36 cellular contexts compared by ENCODE assay signal in genomic region chr5:174489233-174489632, GRCh38.
"Had no signal": no experiment of that assay in that cellular context is flagged by ENCODE, and none has a peak within 500 bp of the region (broad histone marks: within the 10 kb centered on the region; RNA-seq: fewer than 3 reads in every experiment).

No MANE protein-coding gene starts in this region.

- H3K36me3 Mint-ChIP-seq: activated CD4-positive, alpha-beta memory T cell treated with anti-CD3 and anti-CD28 coated beads for 36 hours; activated CD8-positive, alpha-beta memory T cell treated with anti-CD3 and anti-CD28 coated beads, Interleukin-2, amount 10 ng/mL, durations not matched to agents 7 days and 5 days; activated naive CD4-positive, alpha-beta T cell treated with anti-CD3 and anti-CD28 coated beads, Interleukin-2, amount 10 ng/mL, durations not matched to agents 7 days and 5 days; activated naive CD4-positive, alpha-beta T cell treated with anti-CD3 and anti-CD28 coated beads, Interleukin-2, amount 50 U/mL, for 24 hours; activated naive CD8-positive, alpha-beta T cell; activated naive CD8-positive, alpha-beta T cell treated with anti-CD3 and anti-CD28 coated beads, Interleukin-2, amount 10 ng/mL, durations not matched to agents 7 days and 5 days had no signal

- H3K27ac Mint-ChIP-seq: activated B cell treated with CpG ODN at 0.5 μM for 24 hours; activated CD4-positive, alpha-beta memory T cell treated with anti-CD3 and anti-CD28 coated beads for 36 hours; activated CD4-positive, alpha-beta T cell treated with anti-CD3 and anti-CD28 coated beads, Interleukin-2, amount 10 ng/mL, durations not matched to agents 24 days and 14 days; activated CD8-positive, alpha-beta memory T cell treated with anti-CD3 and anti-CD28 coated beads, Interleukin-2, amount 10 ng/mL, durations not matched to agents 7 days and 5 days; activated CD8-positive, alpha-beta T cell treated with anti-CD3 and anti-CD28 coated beads for 36 hours; activated naive CD4-positive, alpha-beta T cell treated with anti-CD3 and anti-CD28 coated beads, Interleukin-2, amount 10 ng/mL, durations not matched to agents 7 days and 5 days; activated naive CD4-positive, alpha-beta T cell treated with anti-CD3 and anti-CD28 coated beads, Interleukin-2, amount 50 U/mL, for 24 hours; activated naive CD8-positive, alpha-beta T cell; activated naive CD8-positive, alpha-beta T cell treated with anti-CD3 and anti-CD28 coated beads, Interleukin-2, amount 10 ng/mL, durations not matched to agents 7 days and 5 days; activated naive CD8-positive, alpha-beta T cell treated with anti-CD3 and anti-CD28 coated beads, Interleukin-2, amount 50 U/mL, for 24 hours; activated T-cell treated with anti-CD3 and anti-CD28 coated beads, Interleukin-2, amount 50 U/mL, for 24 hours; activated T-helper 2 cell treated with anti-CD3 and anti-CD28 coated beads, Interferon-gamma antibody, Interleukin-2, Interleukin-4, amounts not matched to agents 10 μg/mL and 5 μg/mL and 100 μg/mL, durations not matched to agents 14 hours and 24 hours and 36 hours; T-helper 1 cell treated with Interleukin-12 subunit alpha and Interleukin-12 subunit beta and Interleukin-4 antibody, amounts not matched to agents 30 μg/mL and 1 μg/mL, for 36 hours; T-helper 2 cell treated with Interferon-gamma antibody and Interleukin-4, amounts not matched to agents 5 μg/mL and 100 μg/mL, for 36 hours had no signal

- H3K9me3 Mint-ChIP-seq: activated B cell treated with CpG ODN at 0.5 μM for 24 hours; activated naive CD4-positive, alpha-beta T cell treated with anti-CD3 and anti-CD28 coated beads, Interleukin-2, amount 50 U/mL, for 24 hours; activated T-helper 2 cell treated with anti-CD3 and anti-CD28 coated beads, Interferon-gamma antibody, Interleukin-2, Interleukin-4, amounts not matched to agents 10 μg/mL and 5 μg/mL and 100 μg/mL, durations not matched to agents 14 hours and 24 hours and 36 hours; T-helper 2 cell treated with Interferon-gamma antibody and Interleukin-4, amounts not matched to agents 5 μg/mL and 100 μg/mL, for 36 hours had no signal

- H3K27ac ChIP-seq: body of pancreas, brain microvascular endothelial cell, breast epithelium, colonic mucosa had no signal

- ATAC-seq: activated CD8-positive, alpha-beta memory T cell treated with anti-CD3 and anti-CD28 coated beads, Interleukin-2, amount 10 ng/mL, durations not matched to agents 7 days and 5 days; activated CD8-positive, alpha-beta T cell treated with anti-CD3 and anti-CD28 coated beads for 36 hours; activated naive CD8-positive, alpha-beta T cell treated with anti-CD3 and anti-CD28 coated beads, Interleukin-2, amount 50 U/mL, for 24 hours; body of pancreas had no signal

- DNase-seq: activated B cell treated with CpG ODN at 0.5 μM for 24 hours; activated CD4-positive, alpha-beta memory T cell treated with anti-CD3 and anti-CD28 coated beads for 36 hours; activated CD4-positive, alpha-beta T cell treated with anti-CD3 and anti-CD28 coated beads for 4 hours; activated CD4-positive, alpha-beta T cell treated with anti-CD3 and anti-CD28 coated beads, Interleukin-2, amount 10 ng/mL, durations not matched to agents 24 days and 14 days; activated CD4-positive, alpha-beta T cell treated with anti-CD3 and anti-CD28 coated beads, Interleukin-2, amount 50 U/mL, for 1 hour; activated CD4-positive, alpha-beta T cell treated with anti-CD3 and anti-CD28 coated beads, Interleukin-2, amount 50 U/mL, for 4 hours; activated CD4-positive, CD25-positive, alpha-beta regulatory T cell treated with anti-CD3 and anti-CD28 coated beads, Interleukin-2, amount 50 U/mL, for 72 hours; activated CD8-positive, alpha-beta memory T cell treated with anti-CD3 and anti-CD28 coated beads for 24 hours; activated CD8-positive, alpha-beta memory T cell treated with anti-CD3 and anti-CD28 coated beads, Interleukin-2, amount 10 ng/mL, durations not matched to agents 7 days and 5 days; activated CD8-positive, alpha-beta memory T cell treated with anti-CD3 and anti-CD28 coated beads, Interleukin-2, amount 50 U/mL, for 48 hours; activated CD8-positive, alpha-beta T cell treated with anti-CD3 and anti-CD28 coated beads for 36 hours; activated effector memory CD4-positive, alpha-beta T cell treated with Interleukin-2 at 50 U/mL for 16 hours; activated gamma-delta T cell; activated naive CD4-positive, alpha-beta T cell treated with anti-CD3 and anti-CD28 coated beads, Interleukin-2, amount 10 ng/mL, durations not matched to agents 7 days and 5 days; activated naive CD4-positive, alpha-beta T cell treated with Interleukin-2 at 50 U/mL for 16 hours; activated naive CD8-positive, alpha-beta T cell treated with anti-CD3 and anti-CD28 coated beads, Interleukin-2, amount 10 ng/mL, durations not matched to agents 7 days and 5 days; activated naive CD8-positive, alpha-beta T cell treated with anti-CD3 and anti-CD28 coated beads, Interleukin-2, amount 50 U/mL, for 24 hours; activated T-cell treated with anti-CD3 and anti-CD28 coated beads, Interleukin-2, amount 50 U/mL, for 24 hours; activated T-cell treated with anti-CD3 and anti-CD28 coated beads, Interleukin-2, amount 50 U/mL, for 48 hours; amygdala; anterior cingulate cortex; body of pancreas; brain microvascular endothelial cell; caudate nucleus; cerebellar nuclear complex; colonic mucosa; T-helper 1 cell; T-helper 2 cell; T-helper 9 cell had no signal

- H3K4me3 Mint-ChIP-seq: activated B cell treated with CpG ODN at 0.5 μM for 24 hours; activated CD4-positive, alpha-beta memory T cell treated with anti-CD3 and anti-CD28 coated beads for 36 hours; activated CD4-positive, alpha-beta T cell treated with anti-CD3 and anti-CD28 coated beads, Interleukin-2, amount 10 ng/mL, durations not matched to agents 24 days and 14 days; activated CD8-positive, alpha-beta memory T cell treated with anti-CD3 and anti-CD28 coated beads, Interleukin-2, amount 10 ng/mL, durations not matched to agents 7 days and 5 days; activated CD8-positive, alpha-beta T cell treated with anti-CD3 and anti-CD28 coated beads for 36 hours; activated naive CD4-positive, alpha-beta T cell treated with anti-CD3 and anti-CD28 coated beads, Interleukin-2, amount 10 ng/mL, durations not matched to agents 7 days and 5 days; activated naive CD4-positive, alpha-beta T cell treated with anti-CD3 and anti-CD28 coated beads, Interleukin-2, amount 50 U/mL, for 24 hours; activated naive CD8-positive, alpha-beta T cell; activated naive CD8-positive, alpha-beta T cell treated with anti-CD3 and anti-CD28 coated beads, Interleukin-2, amount 10 ng/mL, durations not matched to agents 7 days and 5 days; activated naive CD8-positive, alpha-beta T cell treated with anti-CD3 and anti-CD28 coated beads, Interleukin-2, amount 50 U/mL, for 24 hours; activated T-cell treated with anti-CD3 and anti-CD28 coated beads, Interleukin-2, amount 50 U/mL, for 24 hours; central memory CD8-positive, alpha-beta T cell; T-helper 1 cell treated with Interleukin-12 subunit alpha and Interleukin-12 subunit beta and Interleukin-4 antibody, amounts not matched to agents 30 μg/mL and 1 μg/mL, for 36 hours; T-helper 2 cell treated with Interferon-gamma antibody and Interleukin-4, amounts not matched to agents 5 μg/mL and 100 μg/mL, for 36 hours had no signal

- H3K4me1 Mint-ChIP-seq: activated B cell treated with CpG ODN at 0.5 μM for 24 hours; activated CD4-positive, alpha-beta T cell treated with anti-CD3 and anti-CD28 coated beads, Interleukin-2, amount 10 ng/mL, durations not matched to agents 24 days and 14 days; activated CD8-positive, alpha-beta memory T cell treated with anti-CD3 and anti-CD28 coated beads, Interleukin-2, amount 10 ng/mL, durations not matched to agents 7 days and 5 days; activated naive CD4-positive, alpha-beta T cell treated with anti-CD3 and anti-CD28 coated beads, Interleukin-2, amount 10 ng/mL, durations not matched to agents 7 days and 5 days; activated naive CD4-positive, alpha-beta T cell treated with anti-CD3 and anti-CD28 coated beads, Interleukin-2, amount 50 U/mL, for 24 hours; activated naive CD8-positive, alpha-beta T cell treated with anti-CD3 and anti-CD28 coated beads, Interleukin-2, amount 10 ng/mL, durations not matched to agents 7 days and 5 days; activated naive CD8-positive, alpha-beta T cell treated with anti-CD3 and anti-CD28 coated beads, Interleukin-2, amount 50 U/mL, for 24 hours; central memory CD8-positive, alpha-beta T cell had no signal

- H3K27me3 Mint-ChIP-seq: activated B cell treated with CpG ODN at 0.5 μM for 24 hours; activated CD8-positive, alpha-beta memory T cell treated with anti-CD3 and anti-CD28 coated beads, Interleukin-2, amount 10 ng/mL, durations not matched to agents 7 days and 5 days; activated naive CD4-positive, alpha-beta T cell treated with anti-CD3 and anti-CD28 coated beads, Interleukin-2, amount 50 U/mL, for 24 hours; central memory CD8-positive, alpha-beta T cell had no signal
